1 cellular context compared by ENCODE assay signal in genomic region chr19:5131031-5131865, GRCh38.
TF ChIP-seq lines count a peak whose summit lies in the region.

No MANE protein-coding gene starts in this region.

TF ChIP-seq in GM23338, 12 proteins besides CTCF, POLR2A, EP300 and RAD21 (continued from another document):
- TF ChIP-seq ZNF462 (CRISPR knock-in tag; IDR thresholded peaks at IDR 0.05), result no peak
- no peak for TF ChIP-seq EZH2phosphoT487 (IDR thresholded peaks at IDR 0.05; ENCODE audit: unreplicated experiment)
